7 cellular contexts compared by ENCODE assay signal in genomic region chr1:64150266-64150665, GRCh38. TPM values are rescaled to one million over a fixed set of nuclear protein-coding genes. Genes with fewer than 3 reads are reported as not detected.
"Had no signal": no experiment of that assay in that cellular context is flagged by ENCODE, and none has a peak within 500 bp of the region (broad histone marks: within the 10 kb centered on the region; RNA-seq: fewer than 3 reads in every experiment).

No MANE protein-coding gene starts in this region.

- DNase-seq: GM23248, GOT3, H7, HCEC 1CT, IMR-90 had no signal

- H3K27ac ChIP-seq: GM23248 had no signal

- H2AFZ ChIP-seq: GM23248 had no signal

- H3K4me3 ChIP-seq: GM23248, K562 had no signal

- H3K9ac ChIP-seq: GM23248 had no signal

- ATAC-seq: K562 had no signal

RNA-seq across cellular contexts. Expression of gene UBE2U, which starts 53.2 kb away (rescaled TPM):
- total RNA-seq: GM23248, H7, HT-29, IMR-90, K562 had no signal
